Comparison of ENCODE assay signal across 8 cellular contexts in genomic region chr17:59841667-59842263, GRCh38. TPM values are rescaled to one million over a fixed set of nuclear protein-coding genes. Genes with fewer than 3 reads are reported as not detected.
A peak's percentile ranks its signal among the peaks of the same experiment; 100 is the strongest.
DNase-seq lines count a peak whose midpoint lies in the region; ATAC-seq, FAIRE-seq and TF ChIP-seq lines count a peak whose summit lies in the region.
"Not testable (repeated sequence)": the region's sequence is repeated elsewhere in the genome, so short reads cannot be mapped to it uniquely, and the experiment has no call there.

No MANE protein-coding gene starts in this region.

- peak overlapping the region; percentile 94 to 100 (median 97) for H3K4me3 Mint-ChIP-seq in CD4-positive, alpha-beta memory T cell

- H3K4me1 Mint-ChIP-seq in CD4-positive, alpha-beta memory T cell, result peaks cover 39 to 81% (median 54%) of the 10 kb centered on the region in 4 donors

- intact Hi-C loops in CD4-positive, alpha-beta memory T cell (cut with micrococcal nuclease); ascending aorta (cut with DNase I); kidney (cut with DNase I); pancreas (cut with DNase I); thyroid gland (cut with DNase I): not testable (repeated sequence)

- peaks cover 30 to 41% of the 10 kb centered on the region in 2 donors for H3K36me3 Mint-ChIP-seq in CD4-positive, alpha-beta memory T cell

- H3K9ac ChIP-seq in HUES6 (ENCODE audit: low read length), result not testable (repeated sequence)
- H3K9ac ChIP-seq in kidney (ENCODE audit: low read length in 2 of 2), result peak overlapping the region in 1 of 2 donors; percentile 72

- POLR2A ChIA-PET in CD4-positive, alpha-beta memory T cell (lab: Charles Lee; ENCODE audit: partially characterized antibody), result interaction anchor here (0.8 to 18.0 kb wide), 8 partner anchors 13 to 222 kb away, joined by 3 to 365 read pairs (median 13); partner anchors contain the start of genes CLTC, PTRH2, RNFT1 and RPS6KB1

- 53 to 54% methylated on average over 7 of the region's 7 CpGs for WGBS in pancreas, 2 donors
- 61 to 66% methylated on average over 7 of the region's 7 CpGs for WGBS in thyroid gland, 2 donors

- H3K4me1 ChIP-seq in CD4-positive, alpha-beta memory T cell (ENCODE audit: insufficient read depth, low read length), result peaks cover 48% of the 10 kb centered on the region
- H3K4me1 ChIP-seq in HUES6 (ENCODE audit: control insufficient read depth, insufficient read depth, low read length) (peaks cover 29% of the 10 kb centered on the region), ascending aorta (peaks cover 7 to 21% of the 10 kb centered on the region in 2 donors), kidney (ENCODE audit: control insufficient read depth in 1 of 2, insufficient read depth in 1 of 2, low read depth in 1 of 2, low read length in 2 of 2) (peaks cover 9 to 10% of the 10 kb centered on the region in 2 donors), pancreas (peaks cover 24 to 37% (median 28%) of the 10 kb centered on the region in 3 donors), thyroid gland (peaks cover 40 to 44% of the 10 kb centered on the region in 2 donors)

- not testable (repeated sequence) for H3K36me3 ChIP-seq in CD4-positive, alpha-beta memory T cell (ENCODE audit: insufficient read depth, low read length)
- peaks cover 36% of the 10 kb centered on the region for H3K36me3 ChIP-seq in HUES6 (ENCODE audit: control insufficient read depth, insufficient read depth, low read length)
- peaks cover 10 to 24% of the 10 kb centered on the region in 2 donors for H3K36me3 ChIP-seq in ascending aorta
- peaks cover 16 to 24% of the 10 kb centered on the region in 2 donors for H3K36me3 ChIP-seq in kidney (ENCODE audit: control insufficient read depth in 1 of 2, insufficient read depth in 2 of 2, low read length in 2 of 2)
- H3K36me3 ChIP-seq in pancreas, result peaks cover 0 to 14% (median 9%) of the 10 kb centered on the region in 3 donors
- peaks cover 0 to 13% of the 10 kb centered on the region in 2 donors for H3K36me3 ChIP-seq in thyroid gland

- TF ChIP-seq POLR2A in thyroid gland (IDR thresholded peaks at IDR 0.05), result not testable (repeated sequence)

- H3K9me3 ChIP-seq in CD4-positive, alpha-beta memory T cell (ENCODE audit: control insufficient read depth in 1 of 2, low read length in 2 of 2); HUES6 (ENCODE audit: control insufficient read depth, insufficient read depth, low read depth, low read length); ascending aorta; kidney (ENCODE audit: control insufficient read depth in 1 of 2, low read length in 2 of 2); pancreas; thyroid gland: not testable (repeated sequence)

- FAIRE-seq in kidney (lab: Jason Lieb, UNC); pancreas (lab: Jason Lieb, UNC): not testable (repeated sequence)

- not testable (repeated sequence) for TF ChIP-seq CTCF in WI38 (IDR thresholded peaks at IDR 0.05; ENCODE audit: low read depth, low read length); ascending aorta (IDR thresholded peaks at IDR 0.05); epithelial cell of esophagus (IDR thresholded peaks at IDR 0.05; ENCODE audit: insufficient read depth, low read depth, low read length, missing control alignments); kidney (IDR thresholded peaks at IDR 0.05; ENCODE audit: borderline replicate concordance, extremely low read depth, insufficient read depth); pancreas (IDR thresholded peaks at IDR 0.05); thyroid gland (IDR thresholded peaks at IDR 0.05)

- ATAC-seq in pancreas, result not testable (repeated sequence)

- peak in 1 of 5 donors; percentile 12 for DNase-seq in CD4-positive, alpha-beta memory T cell
- DNase-seq in ascending aorta (ENCODE audit: low spot score in 2 of 2); kidney; pancreas; thyroid gland: not testable (repeated sequence)
- DNase-seq in epithelial cell of esophagus (ENCODE audit: low read depth), result peak; percentile 52

- not testable (repeated sequence) for H3K27me3 ChIP-seq in CD4-positive, alpha-beta memory T cell (ENCODE audit: insufficient read depth, low read length); HUES6 (ENCODE audit: control insufficient read depth, insufficient read depth, low read length); ascending aorta; pancreas; thyroid gland

- CTCF ChIA-PET in CD4-positive, alpha-beta memory T cell (lab: Charles Lee; ENCODE audit: partially characterized antibody), result interaction anchor here (1.4 to 6.9 kb wide), 6 partner anchors 8 to 90 kb away, joined by 5 to 132 read pairs (median 17); no protein-coding TSS in a partner anchor

- peak overlapping the region; percentile 96 to 99 (median 98) for H3K27ac Mint-ChIP-seq in CD4-positive, alpha-beta memory T cell

- not testable (repeated sequence) for H3K9me3 Mint-ChIP-seq in CD4-positive, alpha-beta memory T cell

- H3K27me3 Mint-ChIP-seq in CD4-positive, alpha-beta memory T cell, result not testable (repeated sequence)

- H3K4me3 ChIP-seq in CD4-positive, alpha-beta memory T cell (ENCODE audit: low read length in 2 of 2), result peak overlapping the region in 1 of 2 donors; percentile 45
- H3K4me3 ChIP-seq in HUES6 (ENCODE audit: low read depth, low read length), result peak overlapping the region; percentile 87
- peak overlapping the region; percentile 68 for H3K4me3 ChIP-seq in WI38 (ENCODE audit: low read depth, low read length)
- peak overlapping the region; percentile 55 to 81 for H3K4me3 ChIP-seq in ascending aorta
- H3K4me3 ChIP-seq in epithelial cell of esophagus (ENCODE audit: low read length), result peak overlapping the region; percentile 93
- H3K4me3 ChIP-seq in kidney (ENCODE audit: low read length in 2 of 2), result peak overlapping the region; percentile 48 to 91
- H3K4me3 ChIP-seq in pancreas, result peak overlapping the region in 2 of 4 donors; percentile 49 to 59
- H3K4me3 ChIP-seq in thyroid gland (replicated peaks in 1 of 3), result peak overlapping the region in 1 of 3 donors; percentile 9

- H3K27ac ChIP-seq in CD4-positive, alpha-beta memory T cell (ENCODE audit: low read depth, low read length), result peak overlapping the region; percentile 93
- not testable (repeated sequence) for H3K27ac ChIP-seq in HUES6 (ENCODE audit: low read depth, low read length)
- H3K27ac ChIP-seq in ascending aorta (peak overlapping the region; percentile 86 to 91), kidney (ENCODE audit: low read depth in 2 of 2, low read length in 2 of 2) (peak overlapping the region; percentile 59 to 97), pancreas (peak overlapping the region; percentile 12 to 99 (median 58)), thyroid gland (peak overlapping the region; percentile 93 to 98 (median 97))

RNA-seq across cellular contexts. Expression of gene TUBD1, which starts 51.0 kb away (rescaled TPM):
- total RNA-seq in CD4-positive, alpha-beta memory T cell, result 10 to 100 TPM; 42.4 to 44.0 TPM
- polyA plus RNA-seq in CD4-positive, alpha-beta memory T cell, result 10 to 100 TPM; 13.6 to 22.6 TPM
- total RNA-seq in ascending aorta (0.64 TPM), kidney (11.9 TPM), pancreas (1 to 10 TPM; 3.4 to 8.5 (median 6.4) TPM), thyroid gland (10 to 100 TPM; 11.2 to 28.4 (median 17.9) TPM)
- polyA plus RNA-seq in kidney (ENCODE audit: insufficient read depth, low read depth, low replicate concordance) (6.8 TPM), pancreas (1 to 10 TPM; 6.7 to 8.4 TPM)

RNA-seq across cellular contexts. Expression of gene RPS6KB1, which starts 51.2 kb away (rescaled TPM):
- 10 to 100 TPM; 57.2 to 67.4 TPM for total RNA-seq in CD4-positive, alpha-beta memory T cell
- 10 to 100 TPM; 21.2 to 27.1 TPM for polyA plus RNA-seq in CD4-positive, alpha-beta memory T cell
- total RNA-seq in ascending aorta (9.3 TPM), kidney (34.8 TPM), pancreas (10 to 100 TPM; 19.2 to 24.5 (median 21.3) TPM), thyroid gland (100 to 1,000 TPM in 1 of 4 donors, 10 to 100 TPM in 3; 40.0 to 200 (median 55.7) TPM)
- polyA plus RNA-seq in kidney (ENCODE audit: insufficient read depth, low read depth, low replicate concordance) (10.5 TPM), pancreas (10 to 100 TPM in 1 of 2 donors, 1 to 10 TPM in 1; 10.0 to 12.3 TPM)
